Comparison of ENCODE assay signal across 1 cellular context in the genomic region with DNA sequence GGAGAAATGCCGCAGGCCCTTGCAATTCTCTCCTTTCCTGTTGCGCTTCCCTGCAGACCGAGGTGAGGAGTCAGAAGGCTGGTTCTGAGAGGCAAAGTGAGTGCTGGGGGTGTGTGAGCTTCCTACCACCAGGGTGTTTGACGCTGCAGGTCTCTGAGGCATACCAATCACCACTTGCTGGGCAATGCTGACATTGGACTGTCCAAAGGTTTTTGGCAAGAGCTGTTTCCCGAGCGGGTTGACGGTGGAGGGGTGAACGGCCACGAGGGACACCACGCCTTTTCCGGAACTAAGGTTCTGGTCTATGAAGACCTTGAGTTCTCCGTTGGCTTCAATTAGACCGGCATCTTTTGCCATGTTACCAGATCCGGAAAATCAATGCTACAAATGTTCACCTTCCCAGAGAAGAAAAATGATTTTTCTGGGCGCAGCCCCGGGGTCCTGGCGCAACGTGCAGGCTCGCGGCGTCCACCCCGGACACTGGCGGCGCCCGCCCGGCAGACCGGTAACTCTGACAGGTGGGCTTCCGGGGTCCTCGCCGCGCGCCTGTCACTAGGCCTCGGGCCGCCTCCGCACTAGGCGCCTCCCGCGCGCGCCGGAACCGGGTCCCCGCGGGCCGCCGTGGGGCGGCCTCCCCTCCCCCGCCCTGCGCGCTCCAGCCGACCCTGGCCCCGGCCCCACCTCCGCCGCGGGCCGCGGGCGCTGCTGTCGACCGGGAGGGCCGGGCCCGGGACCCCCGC.
TF ChIP-seq lines count a peak whose summit lies in the region.

No MANE protein-coding gene starts in this region.

TF ChIP-seq in WTC11, 78 proteins besides CTCF, POLR2A, EP300 and RAD21 (continued from another document):
- TF ChIP-seq SMAD4 (CRISPR knock-in tag; IDR thresholded peaks at IDR 0.05) (no peak), HMGA2 (CRISPR knock-in tag; IDR thresholded peaks at IDR 0.05) (no peak), PRRX2 (CRISPR knock-in tag; IDR thresholded peaks at IDR 0.05) (no peak), ZBTB21 (CRISPR knock-in tag; IDR thresholded peaks at IDR 0.05; ENCODE audit: borderline replicate concordance) (no peak), KAT7 (CRISPR knock-in tag; IDR thresholded peaks at IDR 0.05; ENCODE audit: borderline replicate concordance) (no peak)
- TF ChIP-seq, protein P1, sequence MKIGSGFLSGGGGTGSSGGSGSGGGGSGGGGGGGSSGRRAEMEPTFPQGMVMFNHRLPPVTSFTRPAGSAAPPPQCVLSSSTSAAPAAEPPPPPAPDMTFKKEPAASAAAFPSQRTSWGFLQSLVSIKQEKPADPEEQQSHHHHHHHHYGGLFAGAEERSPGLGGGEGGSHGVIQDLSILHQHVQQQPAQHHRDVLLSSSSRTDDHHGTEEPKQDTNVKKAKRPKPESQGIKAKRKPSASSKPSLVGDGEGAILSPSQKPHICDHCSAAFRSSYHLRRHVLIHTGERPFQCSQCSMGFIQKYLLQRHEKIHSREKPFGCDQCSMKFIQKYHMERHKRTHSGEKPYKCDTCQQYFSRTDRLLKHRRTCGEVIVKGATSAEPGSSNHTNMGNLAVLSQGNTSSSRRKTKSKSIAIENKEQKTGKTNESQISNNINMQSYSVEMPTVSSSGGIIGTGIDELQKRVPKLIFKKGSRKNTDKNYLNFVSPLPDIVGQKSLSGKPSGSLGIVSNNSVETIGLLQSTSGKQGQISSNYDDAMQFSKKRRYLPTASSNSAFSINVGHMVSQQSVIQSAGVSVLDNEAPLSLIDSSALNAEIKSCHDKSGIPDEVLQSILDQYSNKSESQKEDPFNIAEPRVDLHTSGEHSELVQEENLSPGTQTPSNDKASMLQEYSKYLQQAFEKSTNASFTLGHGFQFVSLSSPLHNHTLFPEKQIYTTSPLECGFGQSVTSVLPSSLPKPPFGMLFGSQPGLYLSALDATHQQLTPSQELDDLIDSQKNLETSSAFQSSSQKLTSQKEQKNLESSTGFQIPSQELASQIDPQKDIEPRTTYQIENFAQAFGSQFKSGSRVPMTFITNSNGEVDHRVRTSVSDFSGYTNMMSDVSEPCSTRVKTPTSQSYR (CRISPR knock-in tag; IDR thresholded peaks at IDR 0.05): no peak
- TF ChIP-seq, protein P2, sequence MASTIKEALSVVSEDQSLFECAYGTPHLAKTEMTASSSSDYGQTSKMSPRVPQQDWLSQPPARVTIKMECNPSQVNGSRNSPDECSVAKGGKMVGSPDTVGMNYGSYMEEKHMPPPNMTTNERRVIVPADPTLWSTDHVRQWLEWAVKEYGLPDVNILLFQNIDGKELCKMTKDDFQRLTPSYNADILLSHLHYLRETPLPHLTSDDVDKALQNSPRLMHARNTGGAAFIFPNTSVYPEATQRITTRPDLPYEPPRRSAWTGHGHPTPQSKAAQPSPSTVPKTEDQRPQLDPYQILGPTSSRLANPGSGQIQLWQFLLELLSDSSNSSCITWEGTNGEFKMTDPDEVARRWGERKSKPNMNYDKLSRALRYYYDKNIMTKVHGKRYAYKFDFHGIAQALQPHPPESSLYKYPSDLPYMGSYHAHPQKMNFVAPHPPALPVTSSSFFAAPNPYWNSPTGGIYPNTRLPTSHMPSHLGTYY (CRISPR knock-in tag; IDR thresholded peaks at IDR 0.05): no peak
